Comparison of ENCODE assay signal across 1 cellular context in the genomic region with DNA sequence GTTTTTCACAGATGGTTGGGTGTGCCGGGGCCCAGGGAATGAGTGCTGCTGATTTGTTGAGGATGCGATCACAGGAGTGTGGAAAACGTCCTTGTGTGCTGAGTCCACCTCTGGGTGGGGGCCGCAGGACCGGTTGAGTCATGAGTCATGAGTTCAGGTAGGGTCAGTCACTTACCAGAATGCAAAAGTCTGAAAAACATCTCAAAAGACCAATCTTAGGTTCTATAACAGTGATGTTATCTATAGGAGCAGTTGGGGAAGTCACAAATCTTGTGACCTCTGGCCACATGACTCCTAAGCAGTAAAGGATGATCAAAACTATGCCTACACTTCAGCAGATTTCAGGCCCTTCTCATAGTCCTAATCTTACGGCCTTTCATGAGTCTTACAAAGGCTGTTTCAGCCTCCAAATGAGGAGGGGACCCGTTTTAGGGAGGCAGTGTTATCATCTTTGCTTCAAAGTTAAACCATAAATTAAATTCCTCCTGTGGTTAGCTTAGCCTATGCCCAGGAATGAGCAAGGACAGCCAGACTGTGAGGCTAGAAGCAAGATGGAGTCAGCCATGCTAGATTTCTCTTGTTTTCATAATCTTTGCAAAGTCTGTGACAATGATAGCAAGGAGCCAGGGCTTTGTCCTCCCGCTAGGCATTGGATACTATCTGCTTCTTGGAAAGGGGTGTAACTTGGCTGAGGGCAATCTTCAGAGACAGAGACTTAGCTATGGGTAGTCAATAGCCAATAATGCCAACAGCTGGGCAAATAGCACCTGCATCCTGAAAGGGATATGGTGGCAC.
A peak's percentile ranks its signal among the peaks of the same experiment; 100 is the strongest.
TF ChIP-seq lines count a peak whose summit lies in the region.

No MANE protein-coding gene starts in this region.

TF ChIP-seq in K562, 482 proteins besides CTCF, POLR2A, EP300 and RAD21 (continued from another document and continues in another):
- TF ChIP-seq, protein P1, sequence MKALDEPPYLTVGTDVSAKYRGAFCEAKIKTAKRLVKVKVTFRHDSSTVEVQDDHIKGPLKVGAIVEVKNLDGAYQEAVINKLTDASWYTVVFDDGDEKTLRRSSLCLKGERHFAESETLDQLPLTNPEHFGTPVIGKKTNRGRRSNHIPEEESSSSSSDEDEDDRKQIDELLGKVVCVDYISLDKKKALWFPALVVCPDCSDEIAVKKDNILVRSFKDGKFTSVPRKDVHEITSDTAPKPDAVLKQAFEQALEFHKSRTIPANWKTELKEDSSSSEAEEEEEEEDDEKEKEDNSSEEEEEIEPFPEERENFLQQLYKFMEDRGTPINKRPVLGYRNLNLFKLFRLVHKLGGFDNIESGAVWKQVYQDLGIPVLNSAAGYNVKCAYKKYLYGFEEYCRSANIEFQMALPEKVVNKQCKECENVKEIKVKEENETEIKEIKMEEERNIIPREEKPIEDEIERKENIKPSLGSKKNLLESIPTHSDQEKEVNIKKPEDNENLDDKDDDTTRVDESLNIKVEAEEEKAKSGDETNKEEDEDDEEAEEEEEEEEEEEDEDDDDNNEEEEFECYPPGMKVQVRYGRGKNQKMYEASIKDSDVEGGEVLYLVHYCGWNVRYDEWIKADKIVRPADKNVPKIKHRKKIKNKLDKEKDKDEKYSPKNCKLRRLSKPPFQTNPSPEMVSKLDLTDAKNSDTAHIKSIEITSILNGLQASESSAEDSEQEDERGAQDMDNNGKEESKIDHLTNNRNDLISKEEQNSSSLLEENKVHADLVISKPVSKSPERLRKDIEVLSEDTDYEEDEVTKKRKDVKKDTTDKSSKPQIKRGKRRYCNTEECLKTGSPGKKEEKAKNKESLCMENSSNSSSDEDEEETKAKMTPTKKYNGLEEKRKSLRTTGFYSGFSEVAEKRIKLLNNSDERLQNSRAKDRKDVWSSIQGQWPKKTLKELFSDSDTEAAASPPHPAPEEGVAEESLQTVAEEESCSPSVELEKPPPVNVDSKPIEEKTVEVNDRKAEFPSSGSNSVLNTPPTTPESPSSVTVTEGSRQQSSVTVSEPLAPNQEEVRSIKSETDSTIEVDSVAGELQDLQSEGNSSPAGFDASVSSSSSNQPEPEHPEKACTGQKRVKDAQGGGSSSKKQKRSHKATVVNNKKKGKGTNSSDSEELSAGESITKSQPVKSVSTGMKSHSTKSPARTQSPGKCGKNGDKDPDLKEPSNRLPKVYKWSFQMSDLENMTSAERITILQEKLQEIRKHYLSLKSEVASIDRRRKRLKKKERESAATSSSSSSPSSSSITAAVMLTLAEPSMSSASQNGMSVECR (CRISPR knock-in tag; IDR thresholded peaks at IDR 0.05): no peak
- TF ChIP-seq CBX5 (IDR thresholded peaks at IDR 0.05; ENCODE audit: borderline replicate concordance, low read depth): no peak
- TF ChIP-seq, protein P2, sequence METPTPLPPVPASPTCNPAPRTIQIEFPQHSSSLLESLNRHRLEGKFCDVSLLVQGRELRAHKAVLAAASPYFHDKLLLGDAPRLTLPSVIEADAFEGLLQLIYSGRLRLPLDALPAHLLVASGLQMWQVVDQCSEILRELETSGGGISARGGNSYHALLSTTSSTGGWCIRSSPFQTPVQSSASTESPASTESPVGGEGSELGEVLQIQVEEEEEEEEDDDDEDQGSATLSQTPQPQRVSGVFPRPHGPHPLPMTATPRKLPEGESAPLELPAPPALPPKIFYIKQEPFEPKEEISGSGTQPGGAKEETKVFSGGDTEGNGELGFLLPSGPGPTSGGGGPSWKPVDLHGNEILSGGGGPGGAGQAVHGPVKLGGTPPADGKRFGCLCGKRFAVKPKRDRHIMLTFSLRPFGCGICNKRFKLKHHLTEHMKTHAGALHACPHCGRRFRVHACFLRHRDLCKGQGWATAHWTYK (CRISPR knock-in tag; IDR thresholded peaks at IDR 0.05): peak; percentile 88
- no peak for TF ChIP-seq RAD51 (IDR thresholded peaks at IDR 0.05; ENCODE audit: borderline replicate concordance, low read depth)
- TF ChIP-seq SIX5 (IDR thresholded peaks at IDR 0.05; ENCODE audit: borderline replicate concordance in 1 of 2, insufficient read depth in 1 of 2, low read depth in 1 of 2, low read length in 2 of 2): no peak
- TF ChIP-seq TCFL5 (CRISPR knock-in tag; conservative IDR thresholded peaks at IDR 0.05): peak; percentile 92
- TF ChIP-seq ZNF3 (CRISPR knock-in tag; IDR thresholded peaks at IDR 0.05): peak; percentile 57; the same call in 1 of the 2 replicates
- peak; percentile 96 for TF ChIP-seq PTTG1 (tag; IDR thresholded peaks at IDR 0.05; ENCODE audit: low read depth)
- TF ChIP-seq, protein P3, sequence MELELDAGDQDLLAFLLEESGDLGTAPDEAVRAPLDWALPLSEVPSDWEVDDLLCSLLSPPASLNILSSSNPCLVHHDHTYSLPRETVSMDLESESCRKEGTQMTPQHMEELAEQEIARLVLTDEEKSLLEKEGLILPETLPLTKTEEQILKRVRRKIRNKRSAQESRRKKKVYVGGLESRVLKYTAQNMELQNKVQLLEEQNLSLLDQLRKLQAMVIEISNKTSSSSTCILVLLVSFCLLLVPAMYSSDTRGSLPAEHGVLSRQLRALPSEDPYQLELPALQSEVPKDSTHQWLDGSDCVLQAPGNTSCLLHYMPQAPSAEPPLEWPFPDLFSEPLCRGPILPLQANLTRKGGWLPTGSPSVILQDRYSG (tag; conservative IDR thresholded peaks at IDR 0.05; ENCODE audit: low read depth): peak; percentile 95
- TF ChIP-seq, protein P4, sequence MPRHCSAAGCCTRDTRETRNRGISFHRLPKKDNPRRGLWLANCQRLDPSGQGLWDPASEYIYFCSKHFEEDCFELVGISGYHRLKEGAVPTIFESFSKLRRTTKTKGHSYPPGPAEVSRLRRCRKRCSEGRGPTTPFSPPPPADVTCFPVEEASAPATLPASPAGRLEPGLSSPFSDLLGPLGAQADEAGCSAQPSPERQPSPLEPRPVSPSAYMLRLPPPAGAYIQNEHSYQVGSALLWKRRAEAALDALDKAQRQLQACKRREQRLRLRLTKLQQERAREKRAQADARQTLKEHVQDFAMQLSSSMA (CRISPR knock-in tag; IDR thresholded peaks at IDR 0.05): no peak
- peak; percentile 96 for TF ChIP-seq ZNF76 (CRISPR knock-in tag; IDR thresholded peaks at IDR 0.05; ENCODE audit: borderline replicate concordance)
- TF ChIP-seq ZNF780A (CRISPR knock-in tag; IDR thresholded peaks at IDR 0.05): 0 out of 2 replicates have a peak, but pooled peaks have one; percentile 57
- peak; percentile 57; the same call in 1 of the 2 replicates for TF ChIP-seq ZSCAN32 (CRISPR knock-in tag; IDR thresholded peaks at IDR 0.05)
- no peak for TF ChIP-seq CHD1 (IDR thresholded peaks at IDR 0.05; ENCODE audit: low read length)
- no peak for TF ChIP-seq HNRNPK (IDR thresholded peaks at IDR 0.05; ENCODE audit: low read depth, low read length, poor library complexity, severe bottlenecking)
- TF ChIP-seq NR1H2 (CRISPR knock-in tag; IDR thresholded peaks at IDR 0.05): no peak
- no peak for TF ChIP-seq TCF7 (IDR thresholded peaks at IDR 0.05; ENCODE audit: borderline replicate concordance)
- peak; percentile 96 for TF ChIP-seq ZNF644 (tag; IDR thresholded peaks at IDR 0.05; ENCODE audit: low read depth)
- TF ChIP-seq, protein P5, sequence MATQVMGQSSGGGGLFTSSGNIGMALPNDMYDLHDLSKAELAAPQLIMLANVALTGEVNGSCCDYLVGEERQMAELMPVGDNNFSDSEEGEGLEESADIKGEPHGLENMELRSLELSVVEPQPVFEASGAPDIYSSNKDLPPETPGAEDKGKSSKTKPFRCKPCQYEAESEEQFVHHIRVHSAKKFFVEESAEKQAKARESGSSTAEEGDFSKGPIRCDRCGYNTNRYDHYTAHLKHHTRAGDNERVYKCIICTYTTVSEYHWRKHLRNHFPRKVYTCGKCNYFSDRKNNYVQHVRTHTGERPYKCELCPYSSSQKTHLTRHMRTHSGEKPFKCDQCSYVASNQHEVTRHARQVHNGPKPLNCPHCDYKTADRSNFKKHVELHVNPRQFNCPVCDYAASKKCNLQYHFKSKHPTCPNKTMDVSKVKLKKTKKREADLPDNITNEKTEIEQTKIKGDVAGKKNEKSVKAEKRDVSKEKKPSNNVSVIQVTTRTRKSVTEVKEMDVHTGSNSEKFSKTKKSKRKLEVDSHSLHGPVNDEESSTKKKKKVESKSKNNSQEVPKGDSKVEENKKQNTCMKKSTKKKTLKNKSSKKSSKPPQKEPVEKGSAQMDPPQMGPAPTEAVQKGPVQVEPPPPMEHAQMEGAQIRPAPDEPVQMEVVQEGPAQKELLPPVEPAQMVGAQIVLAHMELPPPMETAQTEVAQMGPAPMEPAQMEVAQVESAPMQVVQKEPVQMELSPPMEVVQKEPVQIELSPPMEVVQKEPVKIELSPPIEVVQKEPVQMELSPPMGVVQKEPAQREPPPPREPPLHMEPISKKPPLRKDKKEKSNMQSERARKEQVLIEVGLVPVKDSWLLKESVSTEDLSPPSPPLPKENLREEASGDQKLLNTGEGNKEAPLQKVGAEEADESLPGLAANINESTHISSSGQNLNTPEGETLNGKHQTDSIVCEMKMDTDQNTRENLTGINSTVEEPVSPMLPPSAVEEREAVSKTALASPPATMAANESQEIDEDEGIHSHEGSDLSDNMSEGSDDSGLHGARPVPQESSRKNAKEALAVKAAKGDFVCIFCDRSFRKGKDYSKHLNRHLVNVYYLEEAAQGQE (CRISPR knock-in tag; IDR thresholded peaks at IDR 0.05; ENCODE audit: low read depth): 0 out of 2 replicates have a peak, but pooled peaks have one; percentile 64
- TF ChIP-seq, protein P6, sequence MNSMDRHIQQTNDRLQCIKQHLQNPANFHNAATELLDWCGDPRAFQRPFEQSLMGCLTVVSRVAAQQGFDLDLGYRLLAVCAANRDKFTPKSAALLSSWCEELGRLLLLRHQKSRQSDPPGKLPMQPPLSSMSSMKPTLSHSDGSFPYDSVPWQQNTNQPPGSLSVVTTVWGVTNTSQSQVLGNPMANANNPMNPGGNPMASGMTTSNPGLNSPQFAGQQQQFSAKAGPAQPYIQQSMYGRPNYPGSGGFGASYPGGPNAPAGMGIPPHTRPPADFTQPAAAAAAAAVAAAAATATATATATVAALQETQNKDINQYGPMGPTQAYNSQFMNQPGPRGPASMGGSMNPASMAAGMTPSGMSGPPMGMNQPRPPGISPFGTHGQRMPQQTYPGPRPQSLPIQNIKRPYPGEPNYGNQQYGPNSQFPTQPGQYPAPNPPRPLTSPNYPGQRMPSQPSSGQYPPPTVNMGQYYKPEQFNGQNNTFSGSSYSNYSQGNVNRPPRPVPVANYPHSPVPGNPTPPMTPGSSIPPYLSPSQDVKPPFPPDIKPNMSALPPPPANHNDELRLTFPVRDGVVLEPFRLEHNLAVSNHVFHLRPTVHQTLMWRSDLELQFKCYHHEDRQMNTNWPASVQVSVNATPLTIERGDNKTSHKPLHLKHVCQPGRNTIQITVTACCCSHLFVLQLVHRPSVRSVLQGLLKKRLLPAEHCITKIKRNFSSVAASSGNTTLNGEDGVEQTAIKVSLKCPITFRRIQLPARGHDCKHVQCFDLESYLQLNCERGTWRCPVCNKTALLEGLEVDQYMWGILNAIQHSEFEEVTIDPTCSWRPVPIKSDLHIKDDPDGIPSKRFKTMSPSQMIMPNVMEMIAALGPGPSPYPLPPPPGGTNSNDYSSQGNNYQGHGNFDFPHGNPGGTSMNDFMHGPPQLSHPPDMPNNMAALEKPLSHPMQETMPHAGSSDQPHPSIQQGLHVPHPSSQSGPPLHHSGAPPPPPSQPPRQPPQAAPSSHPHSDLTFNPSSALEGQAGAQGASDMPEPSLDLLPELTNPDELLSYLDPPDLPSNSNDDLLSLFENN (IDR thresholded peaks at IDR 0.05; ENCODE audit: low read depth in 2 of 2, low read length in 2 of 2): no peak
- TF ChIP-seq BDP1 (IDR thresholded peaks at IDR 0.05; ENCODE audit: insufficient read depth, insufficient read length): no peak
- TF ChIP-seq, protein P7, sequence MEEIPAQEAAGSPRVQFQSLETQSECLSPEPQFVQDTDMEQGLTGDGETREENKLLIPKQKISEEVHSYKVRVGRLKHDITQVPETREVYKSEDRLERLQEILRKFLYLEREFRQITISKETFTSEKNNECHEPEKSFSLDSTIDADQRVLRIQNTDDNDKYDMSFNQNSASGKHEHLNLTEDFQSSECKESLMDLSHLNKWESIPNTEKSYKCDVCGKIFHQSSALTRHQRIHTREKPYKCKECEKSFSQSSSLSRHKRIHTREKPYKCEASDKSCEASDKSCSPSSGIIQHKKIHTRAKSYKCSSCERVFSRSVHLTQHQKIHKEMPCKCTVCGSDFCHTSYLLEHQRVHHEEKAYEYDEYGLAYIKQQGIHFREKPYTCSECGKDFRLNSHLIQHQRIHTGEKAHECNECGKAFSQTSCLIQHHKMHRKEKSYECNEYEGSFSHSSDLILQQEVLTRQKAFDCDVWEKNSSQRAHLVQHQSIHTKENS (CRISPR knock-in tag; IDR thresholded peaks at IDR 0.05): no peak
- TF ChIP-seq, protein P8, sequence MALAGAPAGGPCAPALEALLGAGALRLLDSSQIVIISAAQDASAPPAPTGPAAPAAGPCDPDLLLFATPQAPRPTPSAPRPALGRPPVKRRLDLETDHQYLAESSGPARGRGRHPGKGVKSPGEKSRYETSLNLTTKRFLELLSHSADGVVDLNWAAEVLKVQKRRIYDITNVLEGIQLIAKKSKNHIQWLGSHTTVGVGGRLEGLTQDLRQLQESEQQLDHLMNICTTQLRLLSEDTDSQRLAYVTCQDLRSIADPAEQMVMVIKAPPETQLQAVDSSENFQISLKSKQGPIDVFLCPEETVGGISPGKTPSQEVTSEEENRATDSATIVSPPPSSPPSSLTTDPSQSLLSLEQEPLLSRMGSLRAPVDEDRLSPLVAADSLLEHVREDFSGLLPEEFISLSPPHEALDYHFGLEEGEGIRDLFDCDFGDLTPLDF (CRISPR knock-in tag; IDR thresholded peaks at IDR 0.05): no peak
- TF ChIP-seq, protein P9, sequence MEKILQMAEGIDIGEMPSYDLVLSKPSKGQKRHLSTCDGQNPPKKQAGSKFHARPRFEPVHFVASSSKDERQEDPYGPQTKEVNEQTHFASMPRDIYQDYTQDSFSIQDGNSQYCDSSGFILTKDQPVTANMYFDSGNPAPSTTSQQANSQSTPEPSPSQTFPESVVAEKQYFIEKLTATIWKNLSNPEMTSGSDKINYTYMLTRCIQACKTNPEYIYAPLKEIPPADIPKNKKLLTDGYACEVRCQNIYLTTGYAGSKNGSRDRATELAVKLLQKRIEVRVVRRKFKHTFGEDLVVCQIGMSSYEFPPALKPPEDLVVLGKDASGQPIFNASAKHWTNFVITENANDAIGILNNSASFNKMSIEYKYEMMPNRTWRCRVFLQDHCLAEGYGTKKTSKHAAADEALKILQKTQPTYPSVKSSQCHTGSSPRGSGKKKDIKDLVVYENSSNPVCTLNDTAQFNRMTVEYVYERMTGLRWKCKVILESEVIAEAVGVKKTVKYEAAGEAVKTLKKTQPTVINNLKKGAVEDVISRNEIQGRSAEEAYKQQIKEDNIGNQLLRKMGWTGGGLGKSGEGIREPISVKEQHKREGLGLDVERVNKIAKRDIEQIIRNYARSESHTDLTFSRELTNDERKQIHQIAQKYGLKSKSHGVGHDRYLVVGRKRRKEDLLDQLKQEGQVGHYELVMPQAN (IDR thresholded peaks at IDR 0.05; ENCODE audit: borderline replicate concordance): no peak
- TF ChIP-seq, protein P10, sequence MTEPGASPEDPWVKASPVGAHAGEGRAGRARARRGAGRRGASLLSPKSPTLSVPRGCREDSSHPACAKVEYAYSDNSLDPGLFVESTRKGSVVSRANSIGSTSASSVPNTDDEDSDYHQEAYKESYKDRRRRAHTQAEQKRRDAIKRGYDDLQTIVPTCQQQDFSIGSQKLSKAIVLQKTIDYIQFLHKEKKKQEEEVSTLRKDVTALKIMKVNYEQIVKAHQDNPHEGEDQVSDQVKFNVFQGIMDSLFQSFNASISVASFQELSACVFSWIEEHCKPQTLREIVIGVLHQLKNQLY (CRISPR knock-in tag; conservative IDR thresholded peaks at IDR 0.05): no peak
- no peak for TF ChIP-seq MTA3 (IDR thresholded peaks at IDR 0.05; ENCODE audit: borderline replicate concordance)
- no peak for TF ChIP-seq TCF7L2 (IDR thresholded peaks at IDR 0.05; ENCODE audit: low read depth, low read length)
- 0 out of 2 replicates have a peak, but pooled peaks have one; percentile 58 for TF ChIP-seq GTF2A2 (tag; IDR thresholded peaks at IDR 0.05)
